In genomic region chr17:43798024-43798423, GRCh38 we compare ENCODE assay signal across 19 cellular contexts. TPM values are rescaled to one million over a fixed set of nuclear protein-coding genes. Genes with fewer than 3 reads are reported as not detected.
"Had no signal": no experiment of that assay in that cellular context is flagged by ENCODE, and none has a peak within 500 bp of the region (broad histone marks: within the 10 kb centered on the region; RNA-seq: fewer than 3 reads in every experiment).

No MANE protein-coding gene starts in this region.

RNA-seq across cellular contexts. Expression of gene CFAP97D1, which starts 17.8 kb away (rescaled TPM):
- total RNA-seq: activated CD4-positive, alpha-beta memory T cell treated with anti-CD3 and anti-CD28 coated beads for 36 hours; activated CD4-positive, alpha-beta T cell treated with anti-CD3 and anti-CD28 coated beads for 36 hours; activated CD4-positive, alpha-beta T cell treated with anti-CD3 and anti-CD28 coated beads, Interleukin-2, amount 10 ng/mL, durations not matched to agents 24 days and 14 days; activated CD8-positive, alpha-beta memory T cell treated with anti-CD3 and anti-CD28 coated beads for 36 hours; activated CD8-positive, alpha-beta memory T cell treated with anti-CD3 and anti-CD28 coated beads, Interleukin-2, amount 10 ng/mL, durations not matched to agents 7 days and 5 days; activated CD8-positive, alpha-beta T cell treated with anti-CD3 and anti-CD28 coated beads, Interleukin-2, amount 10 ng/mL, durations not matched to agents 7 days and 5 days; activated naive CD4-positive, alpha-beta T cell treated with anti-CD3 and anti-CD28 coated beads for 36 hours; activated naive CD8-positive, alpha-beta T cell treated with anti-CD3 and anti-CD28 coated beads for 36 hours; activated T-helper 1 cell treated with anti-CD3 and anti-CD28 coated beads, Interleukin-12 subunit alpha, Interleukin-12 subunit beta, Interleukin-2, Interleukin-4 antibody, amounts not matched to agents 30 ng/mL and 10 ng/mL and 1 ng/mL, durations not matched to agents 14 hours and 24 hours and 36 hours; activated T-helper 2 cell treated with anti-CD3 and anti-CD28 coated beads, Interferon-gamma antibody, Interleukin-2, Interleukin-4, amounts not matched to agents 10 μg/mL and 5 μg/mL and 100 μg/mL, durations not matched to agents 14 hours and 24 hours and 36 hours; aorta; body of pancreas; chondrocyte; dermis blood vessel endothelial cell; foreskin keratinocyte; gastrocnemius medialis had no signal
- polyA plus RNA-seq: adrenal gland, foreskin keratinocyte, heart left ventricle had no signal

RNA-seq across cellular contexts. Expression of gene MPP3, which starts 34.9 kb away (rescaled TPM):
- total RNA-seq: activated CD8-positive, alpha-beta memory T cell treated with anti-CD3 and anti-CD28 coated beads, Interleukin-2, amount 10 ng/mL, durations not matched to agents 7 days and 5 days; activated CD8-positive, alpha-beta T cell treated with anti-CD3 and anti-CD28 coated beads, Interleukin-2, amount 10 ng/mL, durations not matched to agents 7 days and 5 days had no signal

RNA-seq across cellular contexts. Expression of gene SOST, which starts 39.4 kb away (rescaled TPM):
- total RNA-seq: activated CD4-positive, alpha-beta memory T cell treated with anti-CD3 and anti-CD28 coated beads for 36 hours; activated CD4-positive, alpha-beta T cell treated with anti-CD3 and anti-CD28 coated beads for 36 hours; activated CD4-positive, alpha-beta T cell treated with anti-CD3 and anti-CD28 coated beads, Interleukin-2, amount 10 ng/mL, durations not matched to agents 24 days and 14 days; activated CD8-positive, alpha-beta memory T cell treated with anti-CD3 and anti-CD28 coated beads for 36 hours; activated CD8-positive, alpha-beta memory T cell treated with anti-CD3 and anti-CD28 coated beads, Interleukin-2, amount 10 ng/mL, durations not matched to agents 7 days and 5 days; activated CD8-positive, alpha-beta T cell treated with anti-CD3 and anti-CD28 coated beads, Interleukin-2, amount 10 ng/mL, durations not matched to agents 7 days and 5 days; activated naive CD4-positive, alpha-beta T cell treated with anti-CD3 and anti-CD28 coated beads for 36 hours; activated naive CD8-positive, alpha-beta T cell treated with anti-CD3 and anti-CD28 coated beads for 36 hours; activated T-helper 1 cell treated with anti-CD3 and anti-CD28 coated beads, Interleukin-12 subunit alpha, Interleukin-12 subunit beta, Interleukin-2, Interleukin-4 antibody, amounts not matched to agents 30 ng/mL and 10 ng/mL and 1 ng/mL, durations not matched to agents 14 hours and 24 hours and 36 hours; activated T-helper 2 cell treated with anti-CD3 and anti-CD28 coated beads, Interferon-gamma antibody, Interleukin-2, Interleukin-4, amounts not matched to agents 10 μg/mL and 5 μg/mL and 100 μg/mL, durations not matched to agents 14 hours and 24 hours and 36 hours; adrenal gland; body of pancreas; chondrocyte; dermis blood vessel endothelial cell; esophagus muscularis mucosa; foreskin keratinocyte; gastrocnemius medialis; heart left ventricle had no signal
- polyA plus RNA-seq: adrenal gland, heart left ventricle had no signal

RNA-seq across cellular contexts. Expression of gene CD300LG, which starts 49.0 kb away (rescaled TPM):
- total RNA-seq: activated CD4-positive, alpha-beta memory T cell treated with anti-CD3 and anti-CD28 coated beads for 36 hours; activated CD4-positive, alpha-beta T cell treated with anti-CD3 and anti-CD28 coated beads for 36 hours; activated CD4-positive, alpha-beta T cell treated with anti-CD3 and anti-CD28 coated beads, Interleukin-2, amount 10 ng/mL, durations not matched to agents 24 days and 14 days; activated CD8-positive, alpha-beta memory T cell treated with anti-CD3 and anti-CD28 coated beads for 36 hours; activated CD8-positive, alpha-beta memory T cell treated with anti-CD3 and anti-CD28 coated beads, Interleukin-2, amount 10 ng/mL, durations not matched to agents 7 days and 5 days; activated CD8-positive, alpha-beta T cell treated with anti-CD3 and anti-CD28 coated beads, Interleukin-2, amount 10 ng/mL, durations not matched to agents 7 days and 5 days; activated naive CD4-positive, alpha-beta T cell treated with anti-CD3 and anti-CD28 coated beads for 36 hours; activated naive CD8-positive, alpha-beta T cell treated with anti-CD3 and anti-CD28 coated beads for 36 hours; activated T-helper 1 cell treated with anti-CD3 and anti-CD28 coated beads, Interleukin-12 subunit alpha, Interleukin-12 subunit beta, Interleukin-2, Interleukin-4 antibody, amounts not matched to agents 30 ng/mL and 10 ng/mL and 1 ng/mL, durations not matched to agents 14 hours and 24 hours and 36 hours; activated T-helper 2 cell treated with anti-CD3 and anti-CD28 coated beads, Interferon-gamma antibody, Interleukin-2, Interleukin-4, amounts not matched to agents 10 μg/mL and 5 μg/mL and 100 μg/mL, durations not matched to agents 14 hours and 24 hours and 36 hours; chondrocyte; foreskin keratinocyte had no signal
- polyA plus RNA-seq: foreskin keratinocyte had no signal
